Comparison of ENCODE assay signal across 9 cellular contexts in genomic region chr5:120466337-120467006, GRCh38. TPM values are rescaled to one million over a fixed set of nuclear protein-coding genes. Genes with fewer than 3 reads are reported as not detected.
DNase-seq lines count a peak whose midpoint lies in the region; ATAC-seq, FAIRE-seq and TF ChIP-seq lines count a peak whose summit lies in the region.
"Had no signal": no experiment of that assay in that cellular context is flagged by ENCODE, and none has a peak within 500 bp of the region (broad histone marks: within the 10 kb centered on the region; RNA-seq: fewer than 3 reads in every experiment).

No MANE protein-coding gene starts in this region.

- peaks cover 55% of the 10 kb centered on the region for H3K27me3 ChIP-seq in GM23338 (ENCODE audit: insufficient read depth)
- no peaks in the 10 kb centered on the region for H3K27me3 ChIP-seq in skeletal muscle tissue (ENCODE audit: control insufficient read depth in 3 of 3, insufficient read depth in 3 of 3, low read length in 3 of 3)
- H3K27me3 ChIP-seq in small intestine (ENCODE audit: control insufficient read depth in 2 of 2, insufficient read depth in 2 of 2, low read length in 2 of 2), result peaks cover 2% of the 10 kb centered on the region in 2 donors

- H3K27ac ChIP-seq in GM23338 (ENCODE audit: low read depth), result no peak overlapping the region
- H3K27ac ChIP-seq in skeletal muscle tissue (ENCODE audit: low read depth, low read length), result peak overlapping the region; percentile 76
- no peak overlapping the region for H3K27ac ChIP-seq in small intestine (ENCODE audit: low read depth in 1 of 2, low read length in 1 of 2)

- peaks cover 29% of the 10 kb centered on the region for H3K27me3 Mint-ChIP-seq in GM23338 (ENCODE audit: insufficient read depth, low read depth, poor library complexity)
- H3K27me3 Mint-ChIP-seq in glutamatergic neuron (ENCODE audit: unreplicated experiment), result peaks cover 5% of the 10 kb centered on the region
- peaks cover 47% of the 10 kb centered on the region for H3K27me3 Mint-ChIP-seq in activated CD8-positive, alpha-beta memory T cell treated with anti-CD3 and anti-CD28 coated beads, Interleukin-2, amount 10 ng/mL, durations not matched to agents 7 days and 5 days

- H3K9me2 ChIP-seq in GM23338 (ENCODE audit: insufficient read depth), result no peaks in the 10 kb centered on the region

- peaks cover 10% of the 10 kb centered on the region for H3K4me1 Mint-ChIP-seq in GM23338
- peaks cover 2% of the 10 kb centered on the region for H3K4me1 Mint-ChIP-seq in glutamatergic neuron (ENCODE audit: low read depth, unreplicated experiment)
- H3K4me1 Mint-ChIP-seq in activated CD8-positive, alpha-beta memory T cell treated with anti-CD3 and anti-CD28 coated beads, Interleukin-2, amount 10 ng/mL, durations not matched to agents 7 days and 5 days, result peaks cover 4% of the 10 kb centered on the region

- CTCF ChIA-PET in activated CD8-positive, alpha-beta memory T cell treated with anti-CD3 and anti-CD28 coated beads, Interleukin-2, amount 10 ng/mL, durations not matched to agents 7 days and 5 days (lab: Charles Lee), result no interaction called here

- peak overlapping the region; percentile 97 for H3K4me2 ChIP-seq in GM23338

- no peaks in the 10 kb centered on the region for H4K20me1 ChIP-seq in GM23338 (replicated peaks; ENCODE audit: insufficient read depth)

- H3K4me1 ChIP-seq in GM23338 (ENCODE audit: insufficient read depth) (peaks cover 14% of the 10 kb centered on the region; the same call in 1 of the 2 replicates), skeletal muscle tissue (ENCODE audit: control insufficient read depth in 3 of 3, insufficient read depth in 3 of 3, low read length in 3 of 3) (peaks cover 8 to 22% (median 10%) of the 10 kb centered on the region in 3 donors), small intestine (ENCODE audit: control insufficient read depth in 2 of 2, insufficient read depth in 1 of 2, low read depth in 1 of 2, low read length in 1 of 2) (no peaks in the 10 kb centered on the region)

- H3K9ac ChIP-seq in skeletal muscle tissue (ENCODE audit: low read depth in 1 of 3, low read length in 3 of 3), result peak overlapping the region in 2 of 3 donors; percentile 85

- H3K4me3 Mint-ChIP-seq in GM23338, result peak overlapping the region; percentile 78
- H3K4me3 Mint-ChIP-seq in glutamatergic neuron (ENCODE audit: unreplicated experiment), result peak overlapping the region; percentile 96
- H3K4me3 Mint-ChIP-seq in activated CD8-positive, alpha-beta memory T cell treated with anti-CD3 and anti-CD28 coated beads, Interleukin-2, amount 10 ng/mL, durations not matched to agents 7 days and 5 days, result no peak overlapping the region

- no peak for DNase-seq in GM23338 (ENCODE audit: low spot score)
- DNase-seq in amniotic epithelial cell (ENCODE audit: low read depth), result peak; percentile 21
- DNase-seq in glutamatergic neuron, result no peak
- DNase-seq in NCI-H187 (lab: John Stamatoyannopoulos, UW), result no peak
- DNase-seq in activated CD8-positive, alpha-beta memory T cell treated with anti-CD3 and anti-CD28 coated beads, Interleukin-2, amount 10 ng/mL, durations not matched to agents 7 days and 5 days, result no peak
- DNase-seq in small intestine, result no peak
- DNase-seq: NCI-H2171 had no signal

- TF ChIP-seq CTCF in GM23338 (conservative IDR thresholded peaks at IDR 0.05; ENCODE audit: low read depth in 2 of 2), result no peak
- TF ChIP-seq CTCF in glutamatergic neuron (IDR thresholded peaks at IDR 0.05; ENCODE audit: partially characterized antibody, unreplicated experiment), result no peak

- 64 to 72% (median 70%) methylated on average over 4 of the region's 4 CpGs for WGBS in small intestine, 3 donors

- peaks cover 3% of the 10 kb centered on the region; the same call in 1 of the 2 replicates for H3F3A ChIP-seq in GM23338 (replicated peaks; ENCODE audit: low read depth)

- no peak overlapping the region for H2AFZ ChIP-seq in GM23338

- H3K4me3 ChIP-seq in GM23338 (peak overlapping the region; percentile 73), skeletal muscle tissue (ENCODE audit: low read length in 3 of 3) (peak overlapping the region in 2 of 3 donors; percentile 88 to 89), small intestine (ENCODE audit: low read depth in 1 of 2, low read length in 2 of 2) (no peak overlapping the region)

- H3K36me3 Mint-ChIP-seq in GM23338 (ENCODE audit: low read depth), result no peaks in the 10 kb centered on the region
- no peaks in the 10 kb centered on the region for H3K36me3 Mint-ChIP-seq in glutamatergic neuron (ENCODE audit: unreplicated experiment)
- H3K36me3 Mint-ChIP-seq in activated CD8-positive, alpha-beta memory T cell treated with anti-CD3 and anti-CD28 coated beads, Interleukin-2, amount 10 ng/mL, durations not matched to agents 7 days and 5 days, result peaks cover 1% of the 10 kb centered on the region

- H3K9me3 Mint-ChIP-seq in GM23338, result no peaks in the 10 kb centered on the region
- H3K9me3 Mint-ChIP-seq in glutamatergic neuron (ENCODE audit: unreplicated experiment), result peaks cover 3% of the 10 kb centered on the region
- no peaks in the 10 kb centered on the region for H3K9me3 Mint-ChIP-seq in activated CD8-positive, alpha-beta memory T cell treated with anti-CD3 and anti-CD28 coated beads, Interleukin-2, amount 10 ng/mL, durations not matched to agents 7 days and 5 days (ENCODE audit: low read depth)

- no peaks in the 10 kb centered on the region for H3K79me2 ChIP-seq in GM23338 (replicated peaks; ENCODE audit: insufficient read depth)

- no peak for FAIRE-seq in small intestine (lab: Jason Lieb, UNC)

- no peaks in the 10 kb centered on the region for H3K36me3 ChIP-seq in GM23338 (ENCODE audit: insufficient read depth)
- no peaks in the 10 kb centered on the region for H3K36me3 ChIP-seq in skeletal muscle tissue (ENCODE audit: control insufficient read depth in 3 of 3, insufficient read depth in 3 of 3, low read length in 3 of 3)
- H3K36me3 ChIP-seq in small intestine (ENCODE audit: control insufficient read depth in 2 of 2, insufficient read depth in 2 of 2, low read length in 2 of 2), result no peaks in the 10 kb centered on the region

- H3K9me3 ChIP-seq in skeletal muscle tissue (ENCODE audit: control insufficient read depth in 3 of 3, low read length in 3 of 3), result no peaks in the 10 kb centered on the region
- no peaks in the 10 kb centered on the region for H3K9me3 ChIP-seq in small intestine (ENCODE audit: control insufficient read depth, low read depth)

- no peak for ATAC-seq in GM23338
- no peak for ATAC-seq in HG02970 (IDR thresholded peaks at IDR 0.05; ENCODE audit: low FRiP score, unreplicated experiment)
- ATAC-seq in activated CD8-positive, alpha-beta memory T cell treated with anti-CD3 and anti-CD28 coated beads, Interleukin-2, amount 10 ng/mL, durations not matched to agents 7 days and 5 days, result no peak

- H3K27ac Mint-ChIP-seq in GM23338 (no peak overlapping the region), glutamatergic neuron (ENCODE audit: unreplicated experiment) (no peak overlapping the region)
- H3K27ac Mint-ChIP-seq in activated CD8-positive, alpha-beta memory T cell treated with anti-CD3 and anti-CD28 coated beads, Interleukin-2, amount 10 ng/mL, durations not matched to agents 7 days and 5 days, result no peak overlapping the region

TF ChIP-seq in GM23338, 12 proteins besides CTCF, POLR2A, EP300 and RAD21 (continues in another document):
- TF ChIP-seq, protein P1, sequence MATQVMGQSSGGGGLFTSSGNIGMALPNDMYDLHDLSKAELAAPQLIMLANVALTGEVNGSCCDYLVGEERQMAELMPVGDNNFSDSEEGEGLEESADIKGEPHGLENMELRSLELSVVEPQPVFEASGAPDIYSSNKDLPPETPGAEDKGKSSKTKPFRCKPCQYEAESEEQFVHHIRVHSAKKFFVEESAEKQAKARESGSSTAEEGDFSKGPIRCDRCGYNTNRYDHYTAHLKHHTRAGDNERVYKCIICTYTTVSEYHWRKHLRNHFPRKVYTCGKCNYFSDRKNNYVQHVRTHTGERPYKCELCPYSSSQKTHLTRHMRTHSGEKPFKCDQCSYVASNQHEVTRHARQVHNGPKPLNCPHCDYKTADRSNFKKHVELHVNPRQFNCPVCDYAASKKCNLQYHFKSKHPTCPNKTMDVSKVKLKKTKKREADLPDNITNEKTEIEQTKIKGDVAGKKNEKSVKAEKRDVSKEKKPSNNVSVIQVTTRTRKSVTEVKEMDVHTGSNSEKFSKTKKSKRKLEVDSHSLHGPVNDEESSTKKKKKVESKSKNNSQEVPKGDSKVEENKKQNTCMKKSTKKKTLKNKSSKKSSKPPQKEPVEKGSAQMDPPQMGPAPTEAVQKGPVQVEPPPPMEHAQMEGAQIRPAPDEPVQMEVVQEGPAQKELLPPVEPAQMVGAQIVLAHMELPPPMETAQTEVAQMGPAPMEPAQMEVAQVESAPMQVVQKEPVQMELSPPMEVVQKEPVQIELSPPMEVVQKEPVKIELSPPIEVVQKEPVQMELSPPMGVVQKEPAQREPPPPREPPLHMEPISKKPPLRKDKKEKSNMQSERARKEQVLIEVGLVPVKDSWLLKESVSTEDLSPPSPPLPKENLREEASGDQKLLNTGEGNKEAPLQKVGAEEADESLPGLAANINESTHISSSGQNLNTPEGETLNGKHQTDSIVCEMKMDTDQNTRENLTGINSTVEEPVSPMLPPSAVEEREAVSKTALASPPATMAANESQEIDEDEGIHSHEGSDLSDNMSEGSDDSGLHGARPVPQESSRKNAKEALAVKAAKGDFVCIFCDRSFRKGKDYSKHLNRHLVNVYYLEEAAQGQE (IDR thresholded peaks at IDR 0.05; ENCODE audit: unreplicated experiment), result no peak
- TF ChIP-seq EZH2 (IDR thresholded peaks at IDR 0.05; ENCODE audit: low read depth, unreplicated experiment) (no peak), EZH2phosphoT487 (IDR thresholded peaks at IDR 0.05; ENCODE audit: unreplicated experiment) (no peak), ZNF114 (CRISPR knock-in tag; IDR thresholded peaks at IDR 0.05) (no peak), STAT1 (IDR thresholded peaks at IDR 0.05; ENCODE audit: unreplicated experiment) (no peak), JUNB (IDR thresholded peaks at IDR 0.05; ENCODE audit: unreplicated experiment) (no peak), POLR2AphosphoS5 (IDR thresholded peaks at IDR 0.05; ENCODE audit: low read depth) (no peak), ZNF331 (CRISPR knock-in tag; IDR thresholded peaks at IDR 0.05; ENCODE audit: low read depth) (no peak), NANOG (IDR thresholded peaks at IDR 0.05; ENCODE audit: borderline replicate concordance) (no peak)

RNA-seq across cellular contexts. Expression of gene PRR16, which starts 2.4 kb away (rescaled TPM):
- 0.62 and 1.0 TPM in 2 replicates for total RNA-seq in GM23338 (2014; rRNA removed; shearing (Covaris generic))
- polyA plus RNA-seq in GM23338 (2016; fragmentation: Nextera tagmentation; extraction: Ambion mirVana) (0.64 and 1.7 TPM in 2 replicates), small intestine (1 to 10 TPM in 2 of 3 donors, not detected in 1; 2.4 to 2.7 TPM)
- total RNA-seq in glutamatergic neuron (ENCODE audit: unreplicated experiment) (0.25 TPM), skeletal muscle tissue (4.7 TPM)
- not detected for total RNA-seq in activated CD8-positive, alpha-beta memory T cell treated with anti-CD3 and anti-CD28 coated beads, Interleukin-2, amount 10 ng/mL, durations not matched to agents 7 days and 5 days

Comparison
In these comparisons a context has a peak if more than half of its experiments do, and no peak if none do; other contexts are left out.
1. H3K4me3 ChIP-seq: peak in GM23338 (single experiment) and skeletal muscle tissue (2 of 3); none in small intestine (0 of 2).